Comparison of ENCODE assay signal across 34 cellular contexts in genomic region chr19:50226536-50226935, GRCh38. TPM values are rescaled to one million over a fixed set of nuclear protein-coding genes. Genes with fewer than 3 reads are reported as not detected.
"Had no signal": no experiment of that assay in that cellular context is flagged by ENCODE, and none has a peak within 500 bp of the region (broad histone marks: within the 10 kb centered on the region; RNA-seq: fewer than 3 reads in every experiment).

No MANE protein-coding gene starts in this region.

- DNase-seq: Karpas-422, Kasumi-1, MG63, MM.1S, MV-4-11, NCI-H1048, NCI-H1092, NCI-H1092 treated with DMSO at 0.1 percent for 48 hours, NCI-H1105, NCI-H1105 treated with DMSO at 0.1 percent for 48 hours, NCI-H1417 treated with DMSO at 0.1 percent for 48 hours, NCI-H1436, NCI-H1436 treated with DMSO at 0.1 percent for 48 hours, NCI-H146, NCI-H1694, NCI-H1694 treated with DMSO at 0.1 percent for 48 hours, NCI-H187, NCI-H187 treated with DMSO at 0.1 percent for 48 hours, NCI-H1930, NCI-H2029, NCI-H2029 treated with DMSO at 0.1 percent for 48 hours, NCI-H2081, NCI-H2081 treated with DMSO at 0.1 percent for 48 hours, NCI-H2107, NCI-H2227 treated with DMSO at 0.1 percent for 48 hours, NCI-H226, NCI-H345, NCI-H446, NCI-H446 treated with DMSO at 0.1 percent for 48 hours, NCI-H510A had no signal

- H3K4me2 ChIP-seq: KMS-11 had no signal

- H3K9me3 ChIP-seq: MG63 had no signal

- H3K27ac ChIP-seq: KMS-11 had no signal

- H3K36me3 ChIP-seq: MG63 had no signal

- H3K9ac ChIP-seq: KMS-11 had no signal

- H3K4me3 ChIP-seq: MG63 had no signal

RNA-seq across cellular contexts. Expression of gene MYH14, which starts 23.1 kb away (rescaled TPM):
- total RNA-seq: LHCN-M2, M059J, MCF 10A had no signal
